In the genomic region with DNA sequence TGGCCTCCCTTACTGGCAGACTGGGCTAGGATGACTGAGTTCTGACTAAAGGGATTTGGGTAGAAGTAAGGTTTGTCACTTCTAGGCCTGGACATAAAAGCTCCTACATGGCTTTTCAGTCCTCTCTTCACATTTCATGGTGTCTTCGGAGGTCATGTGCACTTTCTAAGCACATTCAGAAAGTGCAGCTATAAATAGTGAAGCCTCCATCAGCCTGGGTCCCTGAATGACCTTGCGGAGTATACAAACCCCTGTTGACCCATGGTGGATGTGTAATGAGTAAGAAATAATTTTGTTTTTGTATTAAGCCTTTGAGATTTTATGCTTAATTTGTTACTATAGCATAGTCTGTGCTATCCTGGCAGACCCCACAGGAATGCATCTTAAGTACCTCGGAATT, we compare ENCODE assay signal across 27 cellular contexts.
"Had no signal": no experiment of that assay in that cellular context is flagged by ENCODE, and none has a peak within 500 bp of the region (broad histone marks: within the 10 kb centered on the region; RNA-seq: fewer than 3 reads in every experiment).

No MANE protein-coding gene starts in this region.

- H3K4me1 ChIP-seq: pancreas, parathyroid adenoma, prostate gland, psoas muscle, right lobe of liver, sigmoid colon, spleen had no signal

- H3K9me3 ChIP-seq: neutrophil, ovary, pancreas, prostate gland, psoas muscle, right lobe of liver, sigmoid colon, spleen had no signal

- ATAC-seq: naive thymus-derived CD4-positive, alpha-beta T cell; naive thymus-derived CD8-positive, alpha-beta T cell; natural killer cell; natural killer cell treated with Interleukin-12 subunit alpha and Interleukin-12 subunit beta and Interleukin-15 and Interleukin-18, amount 100 ng/mL, for 72 hours; pancreas; psoas muscle; right lobe of liver; sciatic nerve had no signal

- H3K36me3 ChIP-seq: neural progenitor cell, neutrophil, ovary, pancreas, prostate gland, right lobe of liver, sigmoid colon, spleen had no signal

- DNase-seq: naive thymus-derived CD4-positive, alpha-beta T cell; naive thymus-derived CD8-positive, alpha-beta T cell; natural killer cell; nephron progenitor cell; nucleus accumbens; occipital lobe; ovary; pancreas; posterior cingulate gyrus; psoas muscle; retina; right lobe of liver; sigmoid colon; small intestine; spleen; stimulated activated CD4-positive, alpha-beta T cell treated with anti-CD3 and anti-CD28 coated beads, Interleukin-12 subunit alpha, Interleukin-12 subunit beta, amount 100 ng/mL, for 4 hours; stimulated activated CD4-positive, alpha-beta T cell treated with anti-CD3 and anti-CD28 coated beads, Interleukin-15, amount 100 ng/mL, for 24 hours; stimulated activated CD4-positive, alpha-beta T cell treated with anti-CD3 and anti-CD28 coated beads, Interleukin-1b, Interleukin-23, amount 100 ng/mL, for 48 hours; stimulated activated CD4-positive, alpha-beta T cell treated with anti-CD3 and anti-CD28 coated beads, Interleukin-2, amount 100 ng/mL, for 24 hours had no signal

- H3K27ac ChIP-seq: neural progenitor cell, neutrophil, ovary, pancreas, parathyroid adenoma, prostate gland, psoas muscle, right lobe of liver, sigmoid colon, skin epidermis, spleen had no signal

- H3K4me3 ChIP-seq: neural progenitor cell, ovary, pancreas, prostate gland, psoas muscle, right lobe of liver, sigmoid colon, skin epidermis, smooth muscle cell, spleen had no signal

- H3K27me3 ChIP-seq: neural progenitor cell, neutrophil, ovary, pancreas, right lobe of liver, sigmoid colon, spleen had no signal
